20 cellular contexts compared by ENCODE assay signal in genomic region chr1:226649244-226649643, GRCh38.
DNase-seq lines count a peak whose midpoint lies in the region; ATAC-seq, FAIRE-seq and TF ChIP-seq lines count a peak whose summit lies in the region.
"Had no signal": no experiment of that assay in that cellular context is flagged by ENCODE, and none has a peak within 500 bp of the region (broad histone marks: within the 10 kb centered on the region; RNA-seq: fewer than 3 reads in every experiment).

No MANE protein-coding gene starts in this region.

- H2AFZ ChIP-seq in H9 (ENCODE audit: low read length) (no peak overlapping the region), trophoblast cell (ENCODE audit: insufficient read depth, low read length, poor library complexity) (no peak overlapping the region)

- H2AK5ac ChIP-seq in H9 (ENCODE audit: insufficient read length, low read length): no peak overlapping the region
- no peak overlapping the region for H2AK5ac ChIP-seq in trophoblast cell (ENCODE audit: low read length)

- no peaks in the 10 kb centered on the region for H3K9me3 Mint-ChIP-seq in activated naive CD4-positive, alpha-beta T cell treated with anti-CD3 and anti-CD28 coated beads, Interleukin-2, amount 10 ng/mL, durations not matched to agents 7 days and 5 days
- H3K9me3 Mint-ChIP-seq in H9: peaks cover 0 to 3% of the 10 kb centered on the region in 2 experiments; a peak in 1 of 5 replicates
- H3K9me3 Mint-ChIP-seq: dendritic cell treated with granulocyte-macrophage colony-stimulating factor and Interleukin-4, amounts not matched to agents 40 ng/mL and 50 ng/mL, for 4 days had no signal

- peak overlapping the region; percentile 4 for H4K8ac ChIP-seq in H9 (replicated peaks; ENCODE audit: insufficient read length, low read depth, low read length)
- no peak overlapping the region for H4K8ac ChIP-seq in trophoblast cell (ENCODE audit: low read depth, low read length)

- peak overlapping the region; percentile 22 for H3K27ac Mint-ChIP-seq in activated naive CD4-positive, alpha-beta T cell treated with anti-CD3 and anti-CD28 coated beads, Interleukin-2, amount 10 ng/mL, durations not matched to agents 7 days and 5 days
- peak overlapping the region in 1 of 3 experiments; percentile 40; a peak in 2 of 7 replicates for H3K27ac Mint-ChIP-seq in H9

- H3K23ac ChIP-seq in H9 (ENCODE audit: insufficient read length, low read depth, low read length): peak overlapping the region; percentile 2
- peak overlapping the region; percentile 8 for H3K23ac ChIP-seq in trophoblast cell (ENCODE audit: low read length)

- no peak overlapping the region for H3K9ac ChIP-seq in H9 (ENCODE audit: extremely low read depth, insufficient read length, low read length)
- peak overlapping the region; percentile 30 for H3K9ac ChIP-seq in trophoblast cell (ENCODE audit: low read length)
- H3K9ac ChIP-seq: parathyroid adenoma had no signal

- H3K79me2 ChIP-seq in H9 (ENCODE audit: insufficient read depth, low read length) (no peaks in the 10 kb centered on the region), trophoblast cell (ENCODE audit: control insufficient read depth, insufficient read depth, low read length, poor library complexity) (no peaks in the 10 kb centered on the region)
- H3K79me2 ChIP-seq: parathyroid adenoma had no signal

- H3K4me1 ChIP-seq in H9 (ENCODE audit: insufficient read depth, low read length): peaks cover 6% of the 10 kb centered on the region; the same call in 1 of the 2 replicates
- peaks cover 18 to 19% of the 10 kb centered on the region in 2 experiments for H3K4me1 ChIP-seq in trophoblast cell (ENCODE audit: control insufficient read depth in 1 of 2, insufficient read depth in 2 of 2, low read length in 2 of 2)
- H3K4me1 ChIP-seq: parathyroid adenoma had no signal

- no peak overlapping the region for H3K27ac ChIP-seq in H9 (ENCODE audit: insufficient read length, low read depth, low read length)
- no peak overlapping the region for H3K27ac ChIP-seq in trophoblast cell (ENCODE audit: low read depth, low read length)
- H3K27ac ChIP-seq: parathyroid adenoma, SK-N-MC, uterus, WERI-Rb-1 had no signal

- H3K9me3 ChIP-seq in H9 (ENCODE audit: control insufficient read depth, low read depth, low read length): no peaks in the 10 kb centered on the region
- peaks cover 3% of the 10 kb centered on the region for H3K9me3 ChIP-seq in trophoblast cell (ENCODE audit: insufficient read depth, low read depth, low read length)
- H3K9me3 ChIP-seq: uterus had no signal

- H3K4ac ChIP-seq in H9 (ENCODE audit: low read depth, low read length) (no peak overlapping the region), trophoblast cell (ENCODE audit: low read depth, low read length) (no peak overlapping the region)

- ATAC-seq in HG03159 (IDR thresholded peaks at IDR 0.05; ENCODE audit: unreplicated experiment): no peak

- H3K27me3 ChIP-seq in H9 (ENCODE audit: insufficient read depth, low read length) (no peaks in the 10 kb centered on the region), bronchial epithelial cell (ENCODE audit: control insufficient read depth, insufficient read depth, low read length) (no peaks in the 10 kb centered on the region), trophoblast cell (ENCODE audit: insufficient read depth, low read length) (no peaks in the 10 kb centered on the region)
- H3K27me3 ChIP-seq: uterus had no signal

- H3K79me1 ChIP-seq in H9 (ENCODE audit: insufficient read depth, low read depth, low read length, poor library complexity, severe bottlenecking) (no peaks in the 10 kb centered on the region), trophoblast cell (ENCODE audit: low read length) (peaks cover 6% of the 10 kb centered on the region)

- H3K23me2 ChIP-seq in H9 (ENCODE audit: insufficient read length, low read depth, low read length, poor library complexity, severe bottlenecking): no peaks in the 10 kb centered on the region

- DNase-seq in activated naive CD4-positive, alpha-beta T cell treated with anti-CD3 and anti-CD28 coated beads, Interleukin-2, amount 10 ng/mL, durations not matched to agents 7 days and 5 days: no peak
- no peak for DNase-seq in activated naive CD4-positive, alpha-beta T cell treated with Interleukin-2 at 50 U/mL for 16 hours
- DNase-seq in H9: no peak
- no peak for DNase-seq in bronchial epithelial cell (ENCODE audit: low read depth)
- no peak for DNase-seq in trophoblast cell
- no peak for DNase-seq in NCI-H526 treated with DMSO at 0.1 percent for 48 hours (lab: John Stamatoyannopoulos, UW)
- DNase-seq in HuH-7 (ENCODE audit: low spot score): no peak
- DNase-seq: activated effector memory CD4-positive, alpha-beta T cell treated with Interleukin-2 at 50 U/mL for 16 hours; amniotic stem cell; C1 segment of cervical spinal cord; kidney glomerular epithelial cell; NCI-H1048; NCI-H1930; NCI-H748 treated with DMSO at 0.1 percent for 48 hours; uterus; WERI-Rb-1 had no signal

- no peak overlapping the region for H4K12ac ChIP-seq in trophoblast cell (ENCODE audit: low read depth, low read length)

- no CpG with 5 or more reads among the region's 8 CpGs for WGBS in H9 (ENCODE audit: extremely low coverage, insufficient read length, low lambda C conversion rate)
- WGBS in trophoblast cell (ENCODE audit: extremely low coverage, insufficient coverage, insufficient read length): no CpG with 5 or more reads among the region's 8 CpGs

- H3K4me3 Mint-ChIP-seq in activated naive CD4-positive, alpha-beta T cell treated with anti-CD3 and anti-CD28 coated beads, Interleukin-2, amount 10 ng/mL, durations not matched to agents 7 days and 5 days: no peak overlapping the region
- H3K4me3 Mint-ChIP-seq in H9: no peak overlapping the region; a peak in 1 of 5 replicates
- H3K4me3 Mint-ChIP-seq: dendritic cell treated with granulocyte-macrophage colony-stimulating factor and Interleukin-4, amounts not matched to agents 40 ng/mL and 50 ng/mL, for 4 days had no signal

- H4K20me1 ChIP-seq in H9 (ENCODE audit: control insufficient read depth, insufficient read depth, insufficient read length): no peaks in the 10 kb centered on the region

- H3K56ac ChIP-seq in H9 (ENCODE audit: insufficient read length, low read depth, low read length): no peak overlapping the region

- no peak for TF ChIP-seq CTCF in H9 (conservative IDR thresholded peaks at IDR 0.05)
- TF ChIP-seq CTCF in bronchial epithelial cell (IDR thresholded peaks at IDR 0.05; ENCODE audit: insufficient read depth, low read length, severe bottlenecking): no peak

- peak; percentile 97 for FAIRE-seq in bronchial epithelial cell (lab: Jason Lieb, UNC)

- no peak overlapping the region for H2BK5ac ChIP-seq in H9 (ENCODE audit: insufficient read length, low read length)
- no peak overlapping the region for H2BK5ac ChIP-seq in trophoblast cell (ENCODE audit: low read depth, low read length, poor library complexity)

- no peak overlapping the region for H2BK15ac ChIP-seq in H9 (ENCODE audit: low read depth, low read length)

- H4K5ac ChIP-seq in H9 (ENCODE audit: insufficient read length, low read depth, low read length): peak overlapping the region; percentile 9

- H3K4me3 ChIP-seq in bronchial epithelial cell (ENCODE audit: low read depth, low read length): no peak overlapping the region
- H3K4me3 ChIP-seq in trophoblast cell (ENCODE audit: low read depth, low read length): peak overlapping the region; percentile 33
- H3K4me3 ChIP-seq: SK-N-MC, uterus had no signal

- H3T11ph ChIP-seq in H9 (ENCODE audit: low read length): no peak overlapping the region

- no peak overlapping the region for H4K91ac ChIP-seq in H9 (ENCODE audit: insufficient read length, low read depth, low read length)
- H4K91ac ChIP-seq in trophoblast cell (ENCODE audit: low read depth, low read length): no peak overlapping the region

- peaks cover 5% of the 10 kb centered on the region for H3K36me3 ChIP-seq in bronchial epithelial cell (ENCODE audit: control insufficient read depth, insufficient read depth, low read length)
- peaks cover 4 to 7% of the 10 kb centered on the region in 2 experiments for H3K36me3 ChIP-seq in trophoblast cell (ENCODE audit: control insufficient read depth in 1 of 2, insufficient read depth in 2 of 2, low read length in 2 of 2)
- H3K36me3 ChIP-seq: uterus, WERI-Rb-1 had no signal

- peaks cover 45% of the 10 kb centered on the region for H3K4me1 Mint-ChIP-seq in activated naive CD4-positive, alpha-beta T cell treated with anti-CD3 and anti-CD28 coated beads, Interleukin-2, amount 10 ng/mL, durations not matched to agents 7 days and 5 days
- H3K4me1 Mint-ChIP-seq in H9: peaks cover 25 to 39% of the 10 kb centered on the region in 2 experiments

- H3K27me3 Mint-ChIP-seq in activated naive CD4-positive, alpha-beta T cell treated with anti-CD3 and anti-CD28 coated beads, Interleukin-2, amount 10 ng/mL, durations not matched to agents 7 days and 5 days: no peaks in the 10 kb centered on the region
- no peaks in the 10 kb centered on the region; the same call in none of the 2 replicates for H3K27me3 Mint-ChIP-seq in H9 (ENCODE audit: low read depth)
- H3K27me3 Mint-ChIP-seq: dendritic cell treated with granulocyte-macrophage colony-stimulating factor and Interleukin-4, amounts not matched to agents 40 ng/mL and 50 ng/mL, for 4 days had no signal

- H3K14ac ChIP-seq in H9 (ENCODE audit: insufficient read depth, low read length): no peak overlapping the region
- no peak overlapping the region for H3K14ac ChIP-seq in trophoblast cell (ENCODE audit: low read length)

- H2BK120ac ChIP-seq in H9 (ENCODE audit: low read depth, low read length, poor library complexity, severe bottlenecking): no peak overlapping the region
- no peak overlapping the region for H2BK120ac ChIP-seq in trophoblast cell (ENCODE audit: insufficient read depth, low read length, poor library complexity)

- H3K4me2 ChIP-seq in H9 (ENCODE audit: insufficient read depth, insufficient read length, low read length) (no peak overlapping the region), trophoblast cell (ENCODE audit: low read length) (no peak overlapping the region)

- CTCF ChIA-PET in activated naive CD4-positive, alpha-beta T cell treated with anti-CD3 and anti-CD28 coated beads, Interleukin-2, amount 10 ng/mL, durations not matched to agents 7 days and 5 days (lab: Charles Lee): interaction anchor here (0.7 to 5.8 kb wide), 8 partner anchors 15 to 193 kb away, joined by 3 to 25 read pairs (median 4); no protein-coding TSS in a partner anchor

- peaks cover 51% of the 10 kb centered on the region for H3K36me3 Mint-ChIP-seq in activated naive CD4-positive, alpha-beta T cell treated with anti-CD3 and anti-CD28 coated beads, Interleukin-2, amount 10 ng/mL, durations not matched to agents 7 days and 5 days
- no peaks in the 10 kb centered on the region for H3K36me3 Mint-ChIP-seq in H9 (ENCODE audit: insufficient read depth in 1 of 3, low read depth in 3 of 3)

- H2BK12ac ChIP-seq in H9 (ENCODE audit: insufficient read length, low read depth, low read length) (no peak overlapping the region), trophoblast cell (ENCODE audit: low read length) (no peak overlapping the region)

- H3K18ac ChIP-seq in H9 (ENCODE audit: insufficient read length, low read depth, low read length): no peak overlapping the region
- H3K18ac ChIP-seq in trophoblast cell (ENCODE audit: low read length): no peak overlapping the region

- H2BK20ac ChIP-seq in H9 (ENCODE audit: low read depth, low read length, poor library complexity, severe bottlenecking): no peak overlapping the region
